Comparison of ENCODE assay signal across 1 cellular context in genomic region chr12:30098677-30099076, GRCh38.
TF ChIP-seq lines count a peak whose summit lies in the region.

No MANE protein-coding gene starts in this region.

TF ChIP-seq in WTC11, 78 proteins besides CTCF, POLR2A, EP300 and RAD21 (continued from another document):
- TF ChIP-seq, protein P1, sequence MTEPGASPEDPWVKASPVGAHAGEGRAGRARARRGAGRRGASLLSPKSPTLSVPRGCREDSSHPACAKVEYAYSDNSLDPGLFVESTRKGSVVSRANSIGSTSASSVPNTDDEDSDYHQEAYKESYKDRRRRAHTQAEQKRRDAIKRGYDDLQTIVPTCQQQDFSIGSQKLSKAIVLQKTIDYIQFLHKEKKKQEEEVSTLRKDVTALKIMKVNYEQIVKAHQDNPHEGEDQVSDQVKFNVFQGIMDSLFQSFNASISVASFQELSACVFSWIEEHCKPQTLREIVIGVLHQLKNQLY (CRISPR knock-in tag; IDR thresholded peaks at IDR 0.05) = no peak
- TF ChIP-seq FOXJ3 (CRISPR knock-in tag; IDR thresholded peaks at IDR 0.05; ENCODE audit: borderline replicate concordance) (no peak), MXD4 (CRISPR knock-in tag; IDR thresholded peaks at IDR 0.05; ENCODE audit: borderline replicate concordance) (no peak), NFE2L1 (CRISPR knock-in tag; IDR thresholded peaks at IDR 0.05) (no peak), NFYB (CRISPR knock-in tag; conservative IDR thresholded peaks at IDR 0.05; ENCODE audit: low read depth) (no peak), ZNF317 (CRISPR knock-in tag; IDR thresholded peaks at IDR 0.05; ENCODE audit: borderline replicate concordance, low read depth) (no peak)
